9 cellular contexts compared by ENCODE assay signal in genomic region chr19:1168877-1169791, GRCh38.
DNase-seq lines count a peak whose midpoint lies in the region; ATAC-seq lines count a peak whose summit lies in the region.
"Had no signal": no experiment of that assay in that cellular context is flagged by ENCODE, and none has a peak within 500 bp of the region (broad histone marks: within the 10 kb centered on the region; RNA-seq: fewer than 3 reads in every experiment).

No MANE protein-coding gene starts in this region.

- no peaks in the 10 kb centered on the region for H3K36me3 ChIP-seq in stomach smooth muscle (ENCODE audit: control insufficient read depth in 2 of 2, insufficient read depth in 2 of 2, low read length in 2 of 2)

- H3K4me3 ChIP-seq in stomach smooth muscle (ENCODE audit: low read length in 2 of 2), result peak overlapping the region; percentile 58 to 64
- H3K4me3 ChIP-seq: SK-N-MC had no signal

- H3K9me3 ChIP-seq in stomach smooth muscle (ENCODE audit: control insufficient read depth in 2 of 2, low read length in 2 of 2), result no peaks in the 10 kb centered on the region

- ATAC-seq in HG03432 (IDR thresholded peaks at IDR 0.05; ENCODE audit: unreplicated experiment) (no peak), HG03571 (IDR thresholded peaks at IDR 0.05; ENCODE audit: unreplicated experiment) (no peak)

- H3K27ac ChIP-seq in angular gyrus (ENCODE audit: low read depth, low read length), result peak overlapping the region; percentile 85
- peak overlapping the region; percentile 58 for H3K27ac ChIP-seq in stomach smooth muscle (ENCODE audit: low read length)
- H3K27ac ChIP-seq: SK-N-MC had no signal

- H3K9ac ChIP-seq in stomach smooth muscle (ENCODE audit: low read length in 2 of 2), result peak overlapping the region in 1 of 2 donors; percentile 50

- peaks cover 54% of the 10 kb centered on the region for H3K4me1 ChIP-seq in stomach smooth muscle (ENCODE audit: control insufficient read depth, insufficient read depth, low read length)

- no peaks in the 10 kb centered on the region for H3K27me3 ChIP-seq in stomach smooth muscle (ENCODE audit: control insufficient read depth in 1 of 2, insufficient read depth in 2 of 2, low read length in 2 of 2)

- DNase-seq in HK-2 (ENCODE audit: unreplicated experiment) (peak; percentile 88), kidney tubule cell (ENCODE audit: low spot score) (peak; percentile 90), NCI-H2196 (lab: John Stamatoyannopoulos, UW; ENCODE audit: unreplicated experiment) (no peak)
- DNase-seq in activated T-cell treated with anti-CD3 and anti-CD28 coated beads, Interleukin-2, amount 50 U/mL, for 48 hours, result no peak

Comparison
In these comparisons a context has a peak if more than half of its experiments do, and no peak if none do; other contexts are left out.
1. DNase-seq: peak in HK-2 (single experiment) and kidney tubule cell (single experiment); none in activated T-cell treated with anti-CD3 and anti-CD28 coated beads, Interleukin-2, amount 50 U/mL, for 48 hours (0 of 2) and NCI-H2196 (single experiment).